In genomic region chr18:12031836-12032235, GRCh38 we compare ENCODE assay signal across 13 cellular contexts. TPM values are rescaled to one million over a fixed set of nuclear protein-coding genes. Genes with fewer than 3 reads are reported as not detected.
DNase-seq lines count a peak whose midpoint lies in the region; ATAC-seq and TF ChIP-seq lines count a peak whose summit lies in the region.
"Had no signal": no experiment of that assay in that cellular context is flagged by ENCODE, and none has a peak within 500 bp of the region (broad histone marks: within the 10 kb centered on the region; RNA-seq: fewer than 3 reads in every experiment).

No MANE protein-coding gene starts in this region.

- intact Hi-C loops in lower leg skin (cut with DNase I; ENCODE audit: low total_unique reads) (no loop called here), tibial artery (cut with DNase I; ENCODE audit: low total_unique reads) (loop anchor here (10.0 kb wide), 1 partner anchor 297 kb away; no protein-coding TSS in a partner anchor), colonic mucosa (cut with DNase I) (loop anchor here (5.0 kb wide), 1 partner anchor 305 kb away; no protein-coding TSS in a partner anchor), upper lobe of right lung (cut with DNase I) (no loop called here)

- no peak for TF ChIP-seq POLR2A in lower leg skin (IDR thresholded peaks at IDR 0.05)

- H3K9me3 ChIP-seq in tibial artery (no peaks in the 10 kb centered on the region), colonic mucosa (no peaks in the 10 kb centered on the region), upper lobe of right lung (no peaks in the 10 kb centered on the region)

- TF ChIP-seq CTCF in epithelial cell of esophagus (IDR thresholded peaks at IDR 0.05; ENCODE audit: insufficient read depth, low read depth, low read length, missing control alignments), result no peak
- TF ChIP-seq CTCF in lower leg skin (IDR thresholded peaks at IDR 0.05), result no peak
- no peak for TF ChIP-seq CTCF in tibial artery (IDR thresholded peaks at IDR 0.05)
- TF ChIP-seq CTCF in colonic mucosa (IDR thresholded peaks at IDR 0.05), result no peak
- no peak for TF ChIP-seq CTCF in upper lobe of right lung (IDR thresholded peaks at IDR 0.05)

- no peak for ATAC-seq in upper lobe of right lung
- ATAC-seq in GM21576 (IDR thresholded peaks at IDR 0.05; ENCODE audit: unreplicated experiment), result no peak
- ATAC-seq: HCT116 had no signal

- H3K36me3 ChIP-seq in tibial artery, result peaks cover 8 to 36% (median 24%) of the 10 kb centered on the region in 3 donors
- H3K36me3 ChIP-seq in colonic mucosa, result no peaks in the 10 kb centered on the region
- H3K36me3 ChIP-seq in upper lobe of right lung, result peaks cover 22% of the 10 kb centered on the region

- H3K4me1 ChIP-seq in tibial artery (no peaks in the 10 kb centered on the region), colonic mucosa (no peaks in the 10 kb centered on the region), upper lobe of right lung (no peaks in the 10 kb centered on the region)

- no peak overlapping the region for H3K27ac ChIP-seq in tibial artery
- H3K27ac ChIP-seq in colonic mucosa, result no peak overlapping the region
- no peak overlapping the region for H3K27ac ChIP-seq in upper lobe of right lung

- H3K4me3 ChIP-seq in epithelial cell of esophagus (ENCODE audit: low read length) (no peak overlapping the region), lower leg skin (ENCODE audit: low read depth, poor library complexity, severe bottlenecking) (no peak overlapping the region), tibial artery (no peak overlapping the region), colonic mucosa (no peak overlapping the region), upper lobe of right lung (no peak overlapping the region)

- no peak overlapping the region for H3K9ac ChIP-seq in colonic mucosa (ENCODE audit: low read depth in 2 of 2, low read length in 2 of 2)

- H3K27me3 ChIP-seq in tibial artery, result no peaks in the 10 kb centered on the region
- H3K27me3 ChIP-seq in colonic mucosa, result no peaks in the 10 kb centered on the region
- no peaks in the 10 kb centered on the region for H3K27me3 ChIP-seq in upper lobe of right lung

- DNase-seq in M059J (ENCODE audit: low read depth) (peak; percentile 61), epithelial cell of esophagus (ENCODE audit: low read depth) (peak; percentile 66), lower leg skin (ENCODE audit: low spot score in 2 of 2) (peak; percentile 85 to 95), tibial artery (peak; percentile 79 to 80), colonic mucosa (no peak), upper lobe of right lung (no peak), 8988T (no peak)
- DNase-seq: activated CD4-positive, alpha-beta T cell treated with anti-CD3 and anti-CD28 coated beads for 1 hour; activated T-cell treated with anti-CD3 and anti-CD28 coated beads, Interleukin-2, amount 50 U/mL, for 48 hours; immature natural killer cell; T-helper 1 cell had no signal

- 29 to 37% methylated on average over 7 of the region's 7 CpGs for WGBS in lower leg skin, 2 donors

RNA-seq across cellular contexts. Expression of gene IMPA2, which starts 50.5 kb away (rescaled TPM):
- 9.6 and 10.4 TPM in 2 replicates for total RNA-seq in M059J (2014; rRNA removed; shearing (Covaris generic))
- total RNA-seq in lower leg skin, result 100 to 1,000 TPM; 227 to 572 (median 354) TPM
- total RNA-seq in colonic mucosa, result 100 to 1,000 TPM; 150 to 201 TPM
- total RNA-seq in upper lobe of right lung, result 54.6 TPM

Comparison
In these comparisons a context has a peak if more than half of its experiments do, and no peak if none do; other contexts are left out.
1. DNase-seq: peak in M059J (single experiment), epithelial cell of esophagus (single experiment), lower leg skin (2 of 2) and tibial artery (2 of 2); none in colonic mucosa (single experiment), upper lobe of right lung (single experiment) and 8988T (single experiment).
2. intact Hi-C loops: an anchor here in tibial artery (10.0 kb wide) and colonic mucosa (5.0 kb wide); none called in lower leg skin and upper lobe of right lung.